1 cellular context compared by ENCODE assay signal in genomic region chr12:131017477-131017991, GRCh38.
TF ChIP-seq lines count a peak whose summit lies in the region.

No MANE protein-coding gene starts in this region.

TF ChIP-seq in K562, 482 proteins besides CTCF, POLR2A, EP300 and RAD21 (continued from another document):
- TF ChIP-seq, protein P1, sequence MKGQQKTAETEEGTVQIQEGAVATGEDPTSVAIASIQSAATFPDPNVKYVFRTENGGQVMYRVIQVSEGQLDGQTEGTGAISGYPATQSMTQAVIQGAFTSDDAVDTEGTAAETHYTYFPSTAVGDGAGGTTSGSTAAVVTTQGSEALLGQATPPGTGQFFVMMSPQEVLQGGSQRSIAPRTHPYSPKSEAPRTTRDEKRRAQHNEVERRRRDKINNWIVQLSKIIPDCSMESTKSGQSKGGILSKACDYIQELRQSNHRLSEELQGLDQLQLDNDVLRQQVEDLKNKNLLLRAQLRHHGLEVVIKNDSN (CRISPR knock-in tag; IDR thresholded peaks at IDR 0.05) = 0 out of 2 replicates have a peak, but pooled peaks have one; percentile 16
